In the genomic region with DNA sequence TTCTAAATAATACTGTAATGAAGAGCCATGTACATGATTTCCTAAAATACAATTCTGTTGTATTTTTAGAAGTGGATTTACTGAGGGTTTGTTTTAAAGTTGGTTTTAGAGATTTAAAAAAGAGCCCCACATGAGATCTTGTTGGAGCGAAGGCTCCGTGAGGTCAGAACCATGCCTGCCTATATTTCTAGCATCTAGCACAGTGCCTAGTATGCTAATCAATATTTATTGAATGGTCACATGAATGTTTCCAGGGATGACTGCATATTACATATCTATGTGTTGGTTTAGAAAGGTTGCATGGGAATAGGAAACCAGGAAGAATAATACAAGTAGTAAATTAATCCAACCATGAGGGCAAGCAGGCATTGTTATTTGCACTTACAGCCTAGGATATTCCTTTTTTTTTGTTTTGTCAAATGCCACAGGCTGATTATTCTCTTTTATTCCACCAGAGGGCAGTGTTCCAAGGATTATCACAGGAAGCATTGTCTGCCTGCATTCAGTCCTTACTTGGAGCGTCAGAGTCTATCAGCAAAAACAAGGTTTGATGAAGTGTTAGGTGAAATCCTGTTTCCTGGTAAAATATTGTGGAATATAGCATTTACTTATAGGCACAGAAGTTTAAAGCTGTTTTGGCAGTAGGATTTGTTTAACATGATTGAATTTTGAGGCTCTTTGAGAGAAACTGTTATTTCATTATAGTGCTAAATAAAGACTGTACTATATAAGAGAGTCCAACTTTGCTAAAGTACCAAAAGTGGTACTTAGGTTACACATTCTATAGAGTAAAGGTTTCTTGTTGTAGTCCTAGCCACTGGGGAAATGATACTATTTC, we compare ENCODE assay signal across 8 cellular contexts. TPM values are rescaled to one million over a fixed set of nuclear protein-coding genes. Genes with fewer than 3 reads are reported as not detected.
DNase-seq lines count a peak whose midpoint lies in the region; ATAC-seq and TF ChIP-seq lines count a peak whose summit lies in the region.

No MANE protein-coding gene starts in this region.

- CTCF ChIA-PET in activated CD8-positive, alpha-beta T cell treated with anti-CD3 and anti-CD28 coated beads, Interleukin-2, amount 10 ng/mL, durations not matched to agents 7 days and 5 days (lab: Charles Lee) = interaction anchor here (0.7 to 1.5 kb wide), 8 partner anchors 9 to 810 kb away, joined by 3 to 5 read pairs (median 4); a partner anchor contains a TSS

- peak; percentile 76 for ATAC-seq in activated CD8-positive, alpha-beta T cell treated with anti-CD3 and anti-CD28 coated beads, Interleukin-2, amount 10 ng/mL, durations not matched to agents 7 days and 5 days
- ATAC-seq in GM18519 (IDR thresholded peaks at IDR 0.05; ENCODE audit: low FRiP score, unreplicated experiment) = no peak

- no peaks in the 10 kb centered on the region for H3K9me3 Mint-ChIP-seq in activated CD8-positive, alpha-beta T cell treated with anti-CD3 and anti-CD28 coated beads, Interleukin-2, amount 10 ng/mL, durations not matched to agents 7 days and 5 days (ENCODE audit: insufficient read depth)

- no peak for TF ChIP-seq EP300 in ovary (IDR thresholded peaks at IDR 0.05)

- H3K4me1 Mint-ChIP-seq in activated CD8-positive, alpha-beta T cell treated with anti-CD3 and anti-CD28 coated beads, Interleukin-2, amount 10 ng/mL, durations not matched to agents 7 days and 5 days (ENCODE audit: low read depth) = peaks cover 5% of the 10 kb centered on the region

- peak; percentile 67 to 81 (median 72) for TF ChIP-seq CTCF in ovary (IDR thresholded peaks at IDR 0.05)

- intact Hi-C loops in ovary (cut with DNase I) (loop anchor here in 1 of 4 donors (10.0 kb wide), 1 partner anchor 137 kb away; no protein-coding TSS in a partner anchor), posterior vena cava (cut with DNase I) (no loop called here)

- H3K36me3 Mint-ChIP-seq in activated CD8-positive, alpha-beta T cell treated with anti-CD3 and anti-CD28 coated beads, Interleukin-2, amount 10 ng/mL, durations not matched to agents 7 days and 5 days (ENCODE audit: low read depth) = peaks cover 52% of the 10 kb centered on the region

- POLR2A ChIA-PET in activated CD8-positive, alpha-beta T cell treated with anti-CD3 and anti-CD28 coated beads, Interleukin-2, amount 10 ng/mL, durations not matched to agents 7 days and 5 days (lab: Charles Lee) = no interaction called here

- H3K27me3 ChIP-seq in H7 (ENCODE audit: control insufficient read depth, insufficient read depth, low read length) = no peaks in the 10 kb centered on the region
- no peaks in the 10 kb centered on the region for H3K27me3 ChIP-seq in ovary

- H3K27ac ChIP-seq in ovary = no peak overlapping the region

- H3K27ac Mint-ChIP-seq in activated CD8-positive, alpha-beta T cell treated with anti-CD3 and anti-CD28 coated beads, Interleukin-2, amount 10 ng/mL, durations not matched to agents 7 days and 5 days = no peak overlapping the region

- DNase-seq in DMS114 treated with DMSO at 0.1 percent for 48 hours (lab: John Stamatoyannopoulos, UW; ENCODE audit: unreplicated experiment) (peak; percentile 46), H7 (peak; percentile 49), NCI-H226 (peak; percentile 23), foreskin melanocyte (peak; percentile 63), ovary (no peak), posterior vena cava (ENCODE audit: low spot score) (no peak)
- DNase-seq in activated CD8-positive, alpha-beta T cell treated with anti-CD3 and anti-CD28 coated beads, Interleukin-2, amount 10 ng/mL, durations not matched to agents 7 days and 5 days = peak; percentile 52

- WGBS in ovary, 3 donors = 62 to 71% (median 67%) methylated on average over 3 of the region's 3 CpGs

- H3K9me3 ChIP-seq in ovary = no peaks in the 10 kb centered on the region

- no peak overlapping the region for H3K4me3 Mint-ChIP-seq in activated CD8-positive, alpha-beta T cell treated with anti-CD3 and anti-CD28 coated beads, Interleukin-2, amount 10 ng/mL, durations not matched to agents 7 days and 5 days

- peaks cover 16% of the 10 kb centered on the region for H3K36me3 ChIP-seq in H7 (replicated peaks; ENCODE audit: control insufficient read depth, insufficient read depth, low read length)
- H3K36me3 ChIP-seq in ovary = no peaks in the 10 kb centered on the region

- no peaks in the 10 kb centered on the region for H3K27me3 Mint-ChIP-seq in activated CD8-positive, alpha-beta T cell treated with anti-CD3 and anti-CD28 coated beads, Interleukin-2, amount 10 ng/mL, durations not matched to agents 7 days and 5 days (ENCODE audit: low read depth)

- no peak overlapping the region for H3K4me3 ChIP-seq in H7 (ENCODE audit: insufficient read depth, low read depth, low read length)
- no peak overlapping the region for H3K4me3 ChIP-seq in ovary

- TF ChIP-seq POLR2A in ovary (IDR thresholded peaks at IDR 0.05) = no peak

- H3K4me1 ChIP-seq in ovary (ENCODE audit: insufficient read depth) = no peaks in the 10 kb centered on the region

RNA-seq across cellular contexts. Expression of a gene that starts 46.8 kb away (rescaled TPM):
- total RNA-seq in H7 (2014; rRNA removed; shearing (Covaris generic)) = 17.7 and 30.7 TPM in 2 replicates
- 10 to 100 TPM; 22.0 to 23.1 TPM for total RNA-seq in activated CD8-positive, alpha-beta T cell treated with anti-CD3 and anti-CD28 coated beads, Interleukin-2, amount 10 ng/mL, durations not matched to agents 7 days and 5 days
- total RNA-seq in ovary (10 to 100 TPM; 23.9 to 37.3 (median 29.4) TPM), posterior vena cava (10 to 100 TPM; 21.7 to 27.9 TPM)
- polyA plus RNA-seq in ovary = 10 to 100 TPM; 17.1 to 18.6 TPM

Comparison
In these comparisons a context has a peak if more than half of its experiments do, and no peak if none do; other contexts are left out.
1. DNase-seq: peak in DMS114 treated with DMSO at 0.1 percent for 48 hours (single experiment), H7 (single experiment), NCI-H226 (single experiment), activated CD8-positive, alpha-beta T cell treated with anti-CD3 and anti-CD28 coated beads, Interleukin-2, amount 10 ng/mL, durations not matched to agents 7 days and 5 days (single experiment) and foreskin melanocyte (single experiment); none in ovary (0 of 5) and posterior vena cava (single experiment).